In the genomic region with DNA sequence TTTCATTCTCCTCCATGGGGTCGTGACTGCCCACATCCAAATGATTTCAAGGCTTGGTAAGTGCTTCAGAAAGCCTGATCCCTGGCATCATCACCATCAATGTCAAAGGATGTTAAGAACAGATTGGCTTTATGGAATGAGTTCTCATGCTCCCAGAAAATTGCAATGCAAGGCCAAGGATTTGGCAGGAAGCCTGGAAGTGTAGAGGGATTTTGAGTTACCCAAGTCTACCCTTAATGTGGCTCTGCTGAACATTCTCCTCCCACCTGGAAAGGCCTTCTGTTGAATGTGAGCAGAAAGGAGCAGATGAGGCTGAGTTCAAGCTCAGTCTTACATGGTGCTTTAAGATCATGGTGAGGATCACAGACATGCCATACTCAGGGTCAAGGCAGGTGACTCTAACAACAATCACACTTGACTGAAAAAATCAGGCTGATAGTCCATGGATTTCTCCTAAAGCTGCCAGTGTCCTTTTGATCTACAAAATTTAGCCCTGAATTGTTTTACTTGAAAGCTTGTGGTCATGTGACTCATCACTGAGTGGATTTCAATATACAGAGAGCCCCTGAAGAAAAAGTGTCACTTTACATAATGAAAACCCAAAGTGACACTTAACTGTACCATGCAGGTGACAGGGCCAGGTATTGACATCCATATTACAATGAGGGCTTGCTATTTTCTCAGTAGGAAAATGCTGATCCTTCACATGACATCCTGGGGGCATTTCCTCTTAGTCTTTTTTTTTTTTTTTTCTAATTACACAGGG, we compare ENCODE assay signal across 23 cellular contexts.
DNase-seq lines count a peak whose midpoint lies in the region; ATAC-seq and TF ChIP-seq lines count a peak whose summit lies in the region.
"Had no signal": no experiment of that assay in that cellular context is flagged by ENCODE, and none has a peak within 500 bp of the region (broad histone marks: within the 10 kb centered on the region; RNA-seq: fewer than 3 reads in every experiment).

No MANE protein-coding gene starts in this region.

- H3K9me2 ChIP-seq in GM23338 (ENCODE audit: insufficient read depth): no peaks in the 10 kb centered on the region

- 0 out of 2 replicates have a peak overlapping the region, but pooled peaks have one; percentile 26 for H3K27ac ChIP-seq in GM23338 (ENCODE audit: low read depth)
- H3K27ac ChIP-seq in ascending aorta: peak overlapping the region; percentile 89 to 95
- peak overlapping the region; percentile 19 for H3K27ac ChIP-seq in rectal smooth muscle tissue (ENCODE audit: low read depth, low read length)
- H3K27ac ChIP-seq: A549, body of pancreas had no signal

- no peaks in the 10 kb centered on the region for H3K27me3 Mint-ChIP-seq in activated CD4-positive, alpha-beta T cell treated with anti-CD3 and anti-CD28 coated beads for 36 hours
- no peaks in the 10 kb centered on the region for H3K27me3 Mint-ChIP-seq in activated CD4-positive, alpha-beta T cell treated with anti-CD3 and anti-CD28 coated beads, Interleukin-2, amount 10 ng/mL, durations not matched to agents 24 days and 14 days
- no peaks in the 10 kb centered on the region for H3K27me3 Mint-ChIP-seq in GM23338 (ENCODE audit: insufficient read depth, low read depth, poor library complexity)
- H3K27me3 Mint-ChIP-seq: activated CD4-positive, alpha-beta memory T cell treated with anti-CD3 and anti-CD28 coated beads for 36 hours; activated naive CD8-positive, alpha-beta T cell had no signal

- H3K9ac ChIP-seq in rectal smooth muscle tissue (ENCODE audit: low read length): no peak overlapping the region

- H3K4me3 Mint-ChIP-seq in activated CD4-positive, alpha-beta T cell treated with anti-CD3 and anti-CD28 coated beads for 36 hours: no peak overlapping the region
- H3K4me3 Mint-ChIP-seq in activated CD4-positive, alpha-beta T cell treated with anti-CD3 and anti-CD28 coated beads, Interleukin-2, amount 10 ng/mL, durations not matched to agents 24 days and 14 days: no peak overlapping the region
- no peak overlapping the region for H3K4me3 Mint-ChIP-seq in GM23338
- H3K4me3 Mint-ChIP-seq: activated CD4-positive, alpha-beta memory T cell treated with anti-CD3 and anti-CD28 coated beads for 36 hours; activated naive CD8-positive, alpha-beta T cell; dendritic cell treated with granulocyte-macrophage colony-stimulating factor and Interleukin-4, amounts not matched to agents 40 ng/mL and 50 ng/mL, for 4 days had no signal

- H3K36me3 ChIP-seq in GM23338 (ENCODE audit: insufficient read depth) (peaks cover 10% of the 10 kb centered on the region; the same call in 1 of the 2 replicates), ascending aorta (peaks cover 91 to 98% of the 10 kb centered on the region in 2 donors), rectal smooth muscle tissue (ENCODE audit: control insufficient read depth, insufficient read depth, low read length) (peaks cover 15% of the 10 kb centered on the region)
- H3K36me3 ChIP-seq: BE2C had no signal

- no peak overlapping the region for H3K4me3 ChIP-seq in GM23338
- no peak overlapping the region for H3K4me3 ChIP-seq in ascending aorta
- no peak overlapping the region for H3K4me3 ChIP-seq in rectal smooth muscle tissue (ENCODE audit: low read length)
- H3K4me3 ChIP-seq: A549, body of pancreas had no signal

- ATAC-seq in activated CD4-positive, alpha-beta T cell treated with anti-CD3 and anti-CD28 coated beads for 36 hours: peak; percentile 63
- no peak for ATAC-seq in GM23338
- no peak for ATAC-seq in GM19395 (IDR thresholded peaks at IDR 0.05; ENCODE audit: unreplicated experiment)
- ATAC-seq in HG03196 (IDR thresholded peaks at IDR 0.05; ENCODE audit: unreplicated experiment): no peak
- ATAC-seq: A549, body of pancreas, HepG2 had no signal

- no peaks in the 10 kb centered on the region for H3F3A ChIP-seq in GM23338 (replicated peaks; ENCODE audit: low read depth)

- no peak for TF ChIP-seq CTCF in GM23338 (conservative IDR thresholded peaks at IDR 0.05; ENCODE audit: low read depth in 2 of 2)
- no peak for TF ChIP-seq CTCF in ascending aorta (IDR thresholded peaks at IDR 0.05)

- intact Hi-C loops in activated CD4-positive, alpha-beta T cell treated with anti-CD3 and anti-CD28 coated beads for 36 hours (cut with DNase I, micrococcal nuclease): no loop called here
- intact Hi-C loops in activated CD4-positive, alpha-beta T cell treated with anti-CD3 and anti-CD28 coated beads, Interleukin-2, amount 10 ng/mL, durations not matched to agents 24 days and 14 days (cut with micrococcal nuclease): loop anchor here (2.0 kb wide), 1 partner anchor 25 kb away; no protein-coding TSS in a partner anchor
- intact Hi-C loops in ascending aorta (cut with DNase I): no loop called here

- no peaks in the 10 kb centered on the region for H4K20me1 ChIP-seq in GM23338 (replicated peaks; ENCODE audit: insufficient read depth)

- no peak overlapping the region for H2AFZ ChIP-seq in GM23338

- no peaks in the 10 kb centered on the region for H3K36me3 Mint-ChIP-seq in activated CD4-positive, alpha-beta T cell treated with anti-CD3 and anti-CD28 coated beads for 36 hours (ENCODE audit: low read depth)
- H3K36me3 Mint-ChIP-seq in activated CD4-positive, alpha-beta T cell treated with anti-CD3 and anti-CD28 coated beads, Interleukin-2, amount 10 ng/mL, durations not matched to agents 24 days and 14 days (ENCODE audit: low read depth): no peaks in the 10 kb centered on the region
- peaks cover 29% of the 10 kb centered on the region for H3K36me3 Mint-ChIP-seq in GM23338 (ENCODE audit: low read depth)
- H3K36me3 Mint-ChIP-seq: activated CD4-positive, alpha-beta memory T cell treated with anti-CD3 and anti-CD28 coated beads for 36 hours had no signal

- no peaks in the 10 kb centered on the region for H3K79me2 ChIP-seq in GM23338 (replicated peaks; ENCODE audit: insufficient read depth)

- H3K9me3 ChIP-seq in ascending aorta: no peaks in the 10 kb centered on the region
- H3K9me3 ChIP-seq: A549, BE2C, body of pancreas had no signal

- H3K27me3 ChIP-seq in GM23338 (ENCODE audit: insufficient read depth) (no peaks in the 10 kb centered on the region), ascending aorta (no peaks in the 10 kb centered on the region), rectal smooth muscle tissue (ENCODE audit: control insufficient read depth, insufficient read depth, low read length) (no peaks in the 10 kb centered on the region)
- H3K27me3 ChIP-seq: BE2C, body of pancreas had no signal

- H3K4me1 ChIP-seq in GM23338 (ENCODE audit: insufficient read depth) (no peaks in the 10 kb centered on the region), ascending aorta (peaks cover 6 to 28% of the 10 kb centered on the region in 2 donors), rectal smooth muscle tissue (ENCODE audit: control insufficient read depth, insufficient read depth, low read length) (peaks cover 40% of the 10 kb centered on the region)
- H3K4me1 ChIP-seq: A549, BE2C had no signal

- no peak for DNase-seq in activated CD4-positive, alpha-beta T cell treated with anti-CD3 and anti-CD28 coated beads for 36 hours
- no peak for DNase-seq in activated CD4-positive, alpha-beta T cell treated with anti-CD3 and anti-CD28 coated beads, Interleukin-2, amount 10 ng/mL, durations not matched to agents 24 days and 14 days
- DNase-seq in GM23338 (ENCODE audit: low spot score) (no peak), ascending aorta (ENCODE audit: low spot score in 2 of 2) (no peak), HUDEP-2 (lab: John Stamatoyannopoulos, UW; ENCODE audit: unreplicated experiment in 76 of 76) (no peak)
- DNase-seq: activated CD4-positive, alpha-beta memory T cell treated with anti-CD3 and anti-CD28 coated beads for 36 hours; BE2C; body of pancreas; DND-41; foreskin fibroblast; islet precursor cell; MM.1S; nucleus accumbens; retina; stimulated activated CD4-positive, alpha-beta T cell treated with anti-CD3 and anti-CD28 coated beads, Interleukin-12 subunit alpha, Interleukin-12 subunit beta, amount 100 ng/mL, for 4 hours; T-helper 2 cell had no signal

- no peak overlapping the region for H3K4me2 ChIP-seq in GM23338
- H3K4me2 ChIP-seq: A549 had no signal

- POLR2A ChIA-PET in activated CD4-positive, alpha-beta T cell treated with anti-CD3 and anti-CD28 coated beads for 36 hours (lab: Charles Lee): no interaction called here

- H3K27ac Mint-ChIP-seq in activated CD4-positive, alpha-beta T cell treated with anti-CD3 and anti-CD28 coated beads for 36 hours: no peak overlapping the region
- H3K27ac Mint-ChIP-seq in activated CD4-positive, alpha-beta T cell treated with anti-CD3 and anti-CD28 coated beads, Interleukin-2, amount 10 ng/mL, durations not matched to agents 24 days and 14 days: no peak overlapping the region
- no peak overlapping the region for H3K27ac Mint-ChIP-seq in GM23338
- H3K27ac Mint-ChIP-seq: activated CD4-positive, alpha-beta memory T cell treated with anti-CD3 and anti-CD28 coated beads for 36 hours; activated naive CD8-positive, alpha-beta T cell; dendritic cell treated with granulocyte-macrophage colony-stimulating factor and Interleukin-4, amounts not matched to agents 40 ng/mL and 50 ng/mL, for 4 days had no signal

- CTCF ChIA-PET in activated CD4-positive, alpha-beta T cell treated with anti-CD3 and anti-CD28 coated beads for 36 hours (lab: Charles Lee): interaction anchor here (0.6 to 1.0 kb wide), 2 partner anchors 16 to 28 kb away, joined by 4 to 6 read pairs; no protein-coding TSS in a partner anchor

- H3K9me3 Mint-ChIP-seq in activated CD4-positive, alpha-beta T cell treated with anti-CD3 and anti-CD28 coated beads for 36 hours (ENCODE audit: low read depth): no peaks in the 10 kb centered on the region
- H3K9me3 Mint-ChIP-seq in activated CD4-positive, alpha-beta T cell treated with anti-CD3 and anti-CD28 coated beads, Interleukin-2, amount 10 ng/mL, durations not matched to agents 24 days and 14 days: no peaks in the 10 kb centered on the region
- no peaks in the 10 kb centered on the region for H3K9me3 Mint-ChIP-seq in GM23338
- H3K9me3 Mint-ChIP-seq: activated CD4-positive, alpha-beta memory T cell treated with anti-CD3 and anti-CD28 coated beads for 36 hours; dendritic cell treated with granulocyte-macrophage colony-stimulating factor and Interleukin-4, amounts not matched to agents 40 ng/mL and 50 ng/mL, for 4 days had no signal

- H3K4me1 Mint-ChIP-seq in activated CD4-positive, alpha-beta T cell treated with anti-CD3 and anti-CD28 coated beads for 36 hours: no peaks in the 10 kb centered on the region
- H3K4me1 Mint-ChIP-seq in activated CD4-positive, alpha-beta T cell treated with anti-CD3 and anti-CD28 coated beads, Interleukin-2, amount 10 ng/mL, durations not matched to agents 24 days and 14 days: peaks cover 2% of the 10 kb centered on the region
- peaks cover 7% of the 10 kb centered on the region; the same call in 2 of the 3 replicates for H3K4me1 Mint-ChIP-seq in GM23338

TF ChIP-seq in GM23338, 12 proteins besides CTCF, POLR2A, EP300 and RAD21 (continues in another document):
- TF ChIP-seq JUNB (IDR thresholded peaks at IDR 0.05; ENCODE audit: unreplicated experiment) (no peak), ZNF114 (CRISPR knock-in tag; IDR thresholded peaks at IDR 0.05) (no peak), POLR2AphosphoS5 (IDR thresholded peaks at IDR 0.05; ENCODE audit: low read depth) (no peak), EZH2 (IDR thresholded peaks at IDR 0.05; ENCODE audit: low read depth, unreplicated experiment) (no peak), ZNF331 (CRISPR knock-in tag; IDR thresholded peaks at IDR 0.05; ENCODE audit: low read depth) (no peak)

Comparison
In these comparisons a context has a peak if more than half of its experiments do, and no peak if none do; other contexts are left out.
1. H3K27ac ChIP-seq: peak in every context shown above with its lines; median percentile 92 in ascending aorta; 26 in GM23338; 19 in rectal smooth muscle tissue.